8 cellular contexts compared by ENCODE assay signal in the genomic region with DNA sequence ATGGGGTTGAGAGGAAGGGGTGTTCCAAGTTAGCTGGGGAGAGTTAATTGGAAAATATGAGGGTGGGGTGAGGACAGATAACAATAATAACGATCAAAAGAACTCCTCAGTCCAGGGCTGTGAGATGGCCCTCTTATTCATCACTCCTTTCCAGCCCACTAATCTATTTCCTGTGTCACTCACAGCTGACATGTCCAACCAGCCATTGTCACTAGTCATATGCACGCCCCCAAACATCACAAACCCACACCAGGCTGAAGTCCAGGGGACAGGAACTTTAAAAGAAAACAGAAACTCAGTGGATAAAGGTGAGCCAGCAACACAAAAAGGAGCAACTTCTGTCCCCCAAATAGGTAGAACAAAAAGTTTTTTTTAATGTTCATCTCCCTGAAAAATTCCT. TPM values are rescaled to one million over a fixed set of nuclear protein-coding genes. Genes with fewer than 3 reads are reported as not detected.
DNase-seq lines count a peak whose midpoint lies in the region; ATAC-seq, FAIRE-seq and TF ChIP-seq lines count a peak whose summit lies in the region.

No MANE protein-coding gene starts in this region.

- H3K36me3 Mint-ChIP-seq in astrocyte (ENCODE audit: low read depth, unreplicated experiment), result peaks cover 20% of the 10 kb centered on the region

- FAIRE-seq in astrocyte (lab: Jason Lieb, UNC), result no peak

- H3K27me3 Mint-ChIP-seq in astrocyte (ENCODE audit: low read depth, unreplicated experiment), result peaks cover 3% of the 10 kb centered on the region

- intact Hi-C loops in Right ventricle myocardium superior (cut with DNase I), result no loop called here
- intact Hi-C loops in aorta (cut with DNase I), result no loop called here

- no peak overlapping the region for H2AFZ ChIP-seq in astrocyte (ENCODE audit: low read depth, low read length)

- DNase-seq in right atrium auricular region (ENCODE audit: low spot score) (no peak), Right ventricle myocardium superior (no peak), astrocyte (ENCODE audit: low read depth) (no peak), lung microvascular endothelial cell (ENCODE audit: low read depth in 2 of 2) (peak; percentile 32 to 47), aorta (no peak), SK-N-DZ (ENCODE audit: low spot score) (no peak), NCI-H526 (lab: John Stamatoyannopoulos, UW) (no peak)
- no peak for DNase-seq in activated CD8-positive, alpha-beta memory T cell treated with anti-CD3 and anti-CD28 coated beads, Interleukin-2, amount 50 U/mL, for 4 hours

- H3K4me3 Mint-ChIP-seq in astrocyte (ENCODE audit: unreplicated experiment), result peak overlapping the region; percentile 97

- no peaks in the 10 kb centered on the region for H3K9me3 Mint-ChIP-seq in astrocyte (ENCODE audit: unreplicated experiment)

- H3K9ac ChIP-seq in astrocyte (ENCODE audit: low read length), result peak overlapping the region; percentile 89

- no peaks in the 10 kb centered on the region for H3K9me3 ChIP-seq in right atrium auricular region
- H3K9me3 ChIP-seq in astrocyte (ENCODE audit: insufficient read depth, low read depth, low read length), result no peaks in the 10 kb centered on the region
- no peaks in the 10 kb centered on the region for H3K9me3 ChIP-seq in aorta (ENCODE audit: control insufficient read depth, low read length)

- H3K4me2 ChIP-seq in astrocyte (ENCODE audit: low read length), result peak overlapping the region; percentile 96

- H3K4me1 ChIP-seq in right atrium auricular region (peaks cover 0 to 23% of the 10 kb centered on the region in 2 donors), astrocyte (ENCODE audit: insufficient read depth, low read length) (peaks cover 15% of the 10 kb centered on the region), aorta (ENCODE audit: control insufficient read depth in 1 of 2, insufficient read depth in 2 of 2, low read length in 2 of 2) (peaks cover 3 to 9% of the 10 kb centered on the region in 2 donors)

- peaks cover 16% of the 10 kb centered on the region for H3K4me1 Mint-ChIP-seq in astrocyte (ENCODE audit: low read depth, unreplicated experiment)

- ATAC-seq in Right ventricle myocardium superior (ENCODE audit: poor library complexity), result no peak
- no peak for ATAC-seq in aorta (ENCODE audit: low FRiP score)

- TF ChIP-seq CTCF in right atrium auricular region (IDR thresholded peaks at IDR 0.05) (no peak), astrocyte (IDR thresholded peaks at IDR 0.05; ENCODE audit: insufficient read depth, low read depth, low read length) (no peak)

- H4K20me1 ChIP-seq in astrocyte (ENCODE audit: insufficient read depth, low read length), result peaks cover 5% of the 10 kb centered on the region

- 5% methylated on average over 2 of the region's 2 CpGs for WGBS in aorta, 2 donors

- H3K27me3 ChIP-seq in right atrium auricular region, result no peaks in the 10 kb centered on the region
- peaks cover 4% of the 10 kb centered on the region for H3K27me3 ChIP-seq in astrocyte (ENCODE audit: insufficient read depth, low read length)
- no peaks in the 10 kb centered on the region for H3K27me3 ChIP-seq in aorta (ENCODE audit: control insufficient read depth in 1 of 2, insufficient read depth in 2 of 2, low read length in 1 of 2)

- H3K27ac Mint-ChIP-seq in astrocyte (ENCODE audit: unreplicated experiment), result peak overlapping the region; percentile 86

- H3K27ac ChIP-seq in right atrium auricular region (peak overlapping the region in 1 of 2 donors; percentile 90), astrocyte (ENCODE audit: low read depth, low read length) (peak overlapping the region; percentile 36), aorta (ENCODE audit: low read depth in 1 of 2, low read length in 2 of 2) (no peak overlapping the region)

- no peaks in the 10 kb centered on the region for H3K79me2 ChIP-seq in astrocyte (ENCODE audit: insufficient read depth, low read length)

- peak overlapping the region; percentile 75 to 84 for H3K4me3 ChIP-seq in right atrium auricular region
- peak overlapping the region; percentile 93 for H3K4me3 ChIP-seq in astrocyte (ENCODE audit: insufficient read depth, low read depth, low read length)
- peak overlapping the region; percentile 67 to 98 for H3K4me3 ChIP-seq in aorta (ENCODE audit: low read length in 2 of 2)

- H3K36me3 ChIP-seq in right atrium auricular region (peaks cover 37% of the 10 kb centered on the region), astrocyte (ENCODE audit: insufficient read depth, low read length) (no peaks in the 10 kb centered on the region), aorta (ENCODE audit: control insufficient read depth in 1 of 2, insufficient read depth in 2 of 2, low read length in 1 of 2) (peaks cover 3 to 9% of the 10 kb centered on the region in 2 donors)

RNA-seq across cellular contexts. Expression of a gene that starts 0.9 kb away (rescaled TPM):
- 100 to 1,000 TPM; 182 to 232 TPM for total RNA-seq in right atrium auricular region
- 179 TPM for total RNA-seq in Right ventricle myocardium superior
- 85.2 and 102 TPM in 2 replicates for total RNA-seq in astrocyte
- total RNA-seq in lung microvascular endothelial cell, result 47.3 and 77.8 TPM in 2 replicates
- total RNA-seq in aorta, result 100 to 1,000 TPM; 242 to 259 TPM
- 100 to 1,000 TPM in 1 of 2 donors, 10 to 100 TPM in 1; 88.5 to 299 TPM for polyA plus RNA-seq in aorta
- 51.8 and 62.2 TPM in 2 replicates for polyA plus RNA-seq in SK-N-DZ (2014; cell fraction: cytosol; rRNA removed)
- polyA plus RNA-seq in SK-N-DZ (2014; cell fraction: nucleus; rRNA removed), result 236 and 252 TPM in 2 replicates

RNA-seq across cellular contexts. Expression of a gene that starts 25.4 kb away (rescaled TPM):
- total RNA-seq in right atrium auricular region (1 to 10 TPM in 1 of 2 donors, not detected in 1; 3.7 TPM), Right ventricle myocardium superior (0.83 TPM), astrocyte (not detected in 2 replicates), lung microvascular endothelial cell (not detected in 2 replicates), aorta (not detected)
- not detected for polyA plus RNA-seq in aorta
- polyA plus RNA-seq in SK-N-DZ (2014; cell fraction: cytosol; rRNA removed), result not detected in 2 replicates
- not detected in 2 replicates for polyA plus RNA-seq in SK-N-DZ (2014; cell fraction: nucleus; rRNA removed)

RNA-seq across cellular contexts. Expression of a gene that starts 50.5 kb away (rescaled TPM):
- total RNA-seq in right atrium auricular region (100 to 1,000 TPM; 481 to 659 TPM), Right ventricle myocardium superior (569 TPM), astrocyte (224 and 237 TPM in 2 replicates), lung microvascular endothelial cell (129 and 141 TPM in 2 replicates), aorta (100 to 1,000 TPM; 152 to 183 TPM)
- 100 to 1,000 TPM; 389 to 390 TPM for polyA plus RNA-seq in aorta
- polyA plus RNA-seq in SK-N-DZ (2014; cell fraction: cytosol; rRNA removed), result 1,037 and 1,180 TPM in 2 replicates
- polyA plus RNA-seq in SK-N-DZ (2014; cell fraction: nucleus; rRNA removed), result 519 and 626 TPM in 2 replicates

Comparison
In these comparisons a context has a peak if more than half of its experiments do, and no peak if none do; other contexts are left out.
1. DNase-seq: peak in lung microvascular endothelial cell (2 of 2); none in right atrium auricular region (single experiment), Right ventricle myocardium superior (single experiment), astrocyte (single experiment), aorta (0 of 2), SK-N-DZ (single experiment), activated CD8-positive, alpha-beta memory T cell treated with anti-CD3 and anti-CD28 coated beads, Interleukin-2, amount 50 U/mL, for 4 hours (single experiment) and NCI-H526 (0 of 2).
2. Peak in every context shown above with its lines, with median percentiles within 50 percentile points of each other: H3K4me3 ChIP-seq.